In the genomic region with DNA sequence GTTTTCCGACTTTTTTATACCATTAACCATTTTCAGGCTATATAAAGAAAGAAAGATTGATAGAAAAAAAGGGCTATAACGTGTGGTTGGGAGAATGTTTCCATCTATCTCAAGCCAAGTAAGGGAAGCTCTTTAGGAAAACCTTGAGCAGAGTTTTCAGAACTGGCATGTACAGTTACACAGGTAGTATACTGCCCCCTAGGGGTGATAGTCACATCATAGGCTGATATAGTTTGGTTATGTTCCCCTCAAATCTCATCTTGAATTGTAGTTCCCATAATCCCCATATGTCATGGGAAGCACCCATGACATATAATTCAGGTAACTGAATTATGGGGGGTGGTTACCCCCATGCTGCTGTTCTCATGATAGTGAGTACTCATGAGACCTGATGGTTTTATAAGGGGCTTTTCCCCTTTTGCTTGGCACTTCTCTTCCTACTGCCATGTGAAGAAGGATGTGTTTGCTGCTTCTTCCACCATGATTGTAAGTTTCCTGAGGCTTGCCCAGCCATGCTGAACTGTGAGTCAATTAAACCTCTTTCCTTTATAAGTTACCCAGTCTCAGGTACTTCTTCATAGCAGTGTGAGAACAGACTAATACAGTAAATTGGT, we compare ENCODE assay signal across 9 cellular contexts.
DNase-seq lines count a peak whose midpoint lies in the region; ATAC-seq and TF ChIP-seq lines count a peak whose summit lies in the region.
"Had no signal": no experiment of that assay in that cellular context is flagged by ENCODE, and none has a peak within 500 bp of the region (broad histone marks: within the 10 kb centered on the region; RNA-seq: fewer than 3 reads in every experiment).

No MANE protein-coding gene starts in this region.

- H3K4me1 ChIP-seq in liver (ENCODE audit: control insufficient read depth in 4 of 4, insufficient read depth in 4 of 4, low read length in 3 of 4): no peaks in the 10 kb centered on the region

- no peak overlapping the region for H3K27ac ChIP-seq in liver (ENCODE audit: low read depth in 1 of 2, low read length in 2 of 2)
- H3K27ac ChIP-seq: SK-N-MC had no signal

- no peak overlapping the region for H3K4me3 ChIP-seq in AG10803 (ENCODE audit: low read length)
- H3K4me3 ChIP-seq in H7 (ENCODE audit: insufficient read depth, low read depth, low read length): no peak overlapping the region
- no peak overlapping the region for H3K4me3 ChIP-seq in liver (ENCODE audit: low read depth in 1 of 3, low read length in 3 of 3)
- H3K4me3 ChIP-seq: SK-N-MC had no signal

- 11% methylated on average over 2 of the region's 2 CpGs for WGBS in liver

- POLR2A ChIA-PET in activated CD8-positive, alpha-beta T cell treated with anti-CD3 and anti-CD28 coated beads, Interleukin-2, amount 10 ng/mL, durations not matched to agents 7 days and 5 days (lab: Charles Lee): no interaction called here

- no peaks in the 10 kb centered on the region for H3K9me3 ChIP-seq in liver (ENCODE audit: control insufficient read depth in 4 of 4, low read length in 3 of 4)

- CTCF ChIA-PET in activated CD8-positive, alpha-beta T cell treated with anti-CD3 and anti-CD28 coated beads, Interleukin-2, amount 10 ng/mL, durations not matched to agents 7 days and 5 days (lab: Charles Lee): interaction anchor here (0.7 to 3.6 kb wide), 10 partner anchors 9 to 1050 kb away, joined by 3 to 35 read pairs (median 4); no protein-coding TSS in a partner anchor

- H3K27ac Mint-ChIP-seq in activated CD8-positive, alpha-beta T cell treated with anti-CD3 and anti-CD28 coated beads, Interleukin-2, amount 10 ng/mL, durations not matched to agents 7 days and 5 days: no peak overlapping the region

- ATAC-seq in activated CD8-positive, alpha-beta T cell treated with anti-CD3 and anti-CD28 coated beads, Interleukin-2, amount 10 ng/mL, durations not matched to agents 7 days and 5 days: peak; percentile 83

- in situ Hi-C loops in G401 (cut with HindIII; ENCODE audit: low sequenced_read_pairs): loop anchor here (10.0 kb wide), 1 partner anchor 127 kb away; no protein-coding TSS in a partner anchor

- no peaks in the 10 kb centered on the region for H3K9me3 Mint-ChIP-seq in activated CD8-positive, alpha-beta T cell treated with anti-CD3 and anti-CD28 coated beads, Interleukin-2, amount 10 ng/mL, durations not matched to agents 7 days and 5 days (ENCODE audit: insufficient read depth)

- H3K4me1 Mint-ChIP-seq in activated CD8-positive, alpha-beta T cell treated with anti-CD3 and anti-CD28 coated beads, Interleukin-2, amount 10 ng/mL, durations not matched to agents 7 days and 5 days (ENCODE audit: low read depth): no peaks in the 10 kb centered on the region

- H3K9ac ChIP-seq in liver (ENCODE audit: low read depth in 1 of 2, low read length in 2 of 2): no peak overlapping the region

- TF ChIP-seq RAD21 in liver (IDR thresholded peaks at IDR 0.05): peak; percentile 71 to 78

- H3K27me3 ChIP-seq in H7 (ENCODE audit: control insufficient read depth, insufficient read depth, low read length) (no peaks in the 10 kb centered on the region), liver (ENCODE audit: control insufficient read depth in 4 of 4, insufficient read depth in 4 of 4, low read length in 3 of 4) (no peaks in the 10 kb centered on the region)

- TF ChIP-seq CTCF in AG10803 (conservative IDR thresholded peaks at IDR 0.05; ENCODE audit: low read length) (peak; percentile 34), liver (IDR thresholded peaks at IDR 0.05; ENCODE audit: low read depth, low read length, missing input control) (peak; percentile 47)

- H3K4me3 Mint-ChIP-seq in activated CD8-positive, alpha-beta T cell treated with anti-CD3 and anti-CD28 coated beads, Interleukin-2, amount 10 ng/mL, durations not matched to agents 7 days and 5 days: no peak overlapping the region

- no peaks in the 10 kb centered on the region for H3K36me3 Mint-ChIP-seq in activated CD8-positive, alpha-beta T cell treated with anti-CD3 and anti-CD28 coated beads, Interleukin-2, amount 10 ng/mL, durations not matched to agents 7 days and 5 days (ENCODE audit: low read depth)

- H3K36me3 ChIP-seq in H7 (replicated peaks; ENCODE audit: control insufficient read depth, insufficient read depth, low read length): no peaks in the 10 kb centered on the region
- H3K36me3 ChIP-seq in liver (ENCODE audit: control insufficient read depth in 4 of 4, insufficient read depth in 3 of 4, low read depth in 1 of 4, low read length in 3 of 4): no peaks in the 10 kb centered on the region

- DNase-seq in AG10803 (ENCODE audit: low read depth): no peak
- DNase-seq in G401 (ENCODE audit: low spot score): peak; percentile 11
- peak; percentile 52 for DNase-seq in H7
- DNase-seq in LoVo (ENCODE audit: low spot score): peak; percentile 38
- peak; percentile 46 for DNase-seq in activated CD8-positive, alpha-beta T cell treated with anti-CD3 and anti-CD28 coated beads, Interleukin-2, amount 10 ng/mL, durations not matched to agents 7 days and 5 days
- no peak for DNase-seq in kidney glomerular epithelial cell (lab: John Stamatoyannopoulos, UW)
- no peak for DNase-seq in activated effector memory CD4-positive, alpha-beta T cell treated with Interleukin-2 at 50 U/mL for 16 hours

- peaks cover 4% of the 10 kb centered on the region for H3K27me3 Mint-ChIP-seq in activated CD8-positive, alpha-beta T cell treated with anti-CD3 and anti-CD28 coated beads, Interleukin-2, amount 10 ng/mL, durations not matched to agents 7 days and 5 days (ENCODE audit: low read depth)

TF ChIP-seq in liver, 16 proteins besides CTCF, POLR2A, EP300 and RAD21:
- TF ChIP-seq, protein P1, sequence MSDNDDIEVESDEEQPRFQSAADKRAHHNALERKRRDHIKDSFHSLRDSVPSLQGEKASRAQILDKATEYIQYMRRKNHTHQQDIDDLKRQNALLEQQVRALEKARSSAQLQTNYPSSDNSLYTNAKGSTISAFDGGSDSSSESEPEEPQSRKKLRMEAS (IDR thresholded peaks at IDR 0.05): no peak
- TF ChIP-seq ZBTB33 (IDR thresholded peaks at IDR 0.05) (no peak), JUND (IDR thresholded peaks at IDR 0.05) (no peak), HNF4A (conservative IDR thresholded peaks at IDR 0.05) (no peak), GABPA (IDR thresholded peaks at IDR 0.05 in 1 of 2, conservative IDR thresholded peaks at IDR 0.05 in 1 of 2) (no peak), HNF4G (IDR thresholded peaks at IDR 0.05) (no peak), RXRA (IDR thresholded peaks at IDR 0.05) (no peak), EGR1 (IDR thresholded peaks at IDR 0.05; ENCODE audit: low read depth in 2 of 2) (no peak), SP1 (IDR thresholded peaks at IDR 0.05) (no peak), FOXA1 (IDR thresholded peaks at IDR 0.05) (no peak), FOXA2 (IDR thresholded peaks at IDR 0.05) (no peak), NR2F2 (IDR thresholded peaks at IDR 0.05) (no peak), YY1 (IDR thresholded peaks at IDR 0.05) (no peak), TAF1 (conservative IDR thresholded peaks at IDR 0.05) (no peak)
- TF ChIP-seq, protein P2, sequence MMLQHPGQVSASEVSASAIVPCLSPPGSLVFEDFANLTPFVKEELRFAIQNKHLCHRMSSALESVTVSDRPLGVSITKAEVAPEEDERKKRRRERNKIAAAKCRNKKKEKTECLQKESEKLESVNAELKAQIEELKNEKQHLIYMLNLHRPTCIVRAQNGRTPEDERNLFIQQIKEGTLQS (IDR thresholded peaks at IDR 0.05): no peak
- TF ChIP-seq, protein P3, sequence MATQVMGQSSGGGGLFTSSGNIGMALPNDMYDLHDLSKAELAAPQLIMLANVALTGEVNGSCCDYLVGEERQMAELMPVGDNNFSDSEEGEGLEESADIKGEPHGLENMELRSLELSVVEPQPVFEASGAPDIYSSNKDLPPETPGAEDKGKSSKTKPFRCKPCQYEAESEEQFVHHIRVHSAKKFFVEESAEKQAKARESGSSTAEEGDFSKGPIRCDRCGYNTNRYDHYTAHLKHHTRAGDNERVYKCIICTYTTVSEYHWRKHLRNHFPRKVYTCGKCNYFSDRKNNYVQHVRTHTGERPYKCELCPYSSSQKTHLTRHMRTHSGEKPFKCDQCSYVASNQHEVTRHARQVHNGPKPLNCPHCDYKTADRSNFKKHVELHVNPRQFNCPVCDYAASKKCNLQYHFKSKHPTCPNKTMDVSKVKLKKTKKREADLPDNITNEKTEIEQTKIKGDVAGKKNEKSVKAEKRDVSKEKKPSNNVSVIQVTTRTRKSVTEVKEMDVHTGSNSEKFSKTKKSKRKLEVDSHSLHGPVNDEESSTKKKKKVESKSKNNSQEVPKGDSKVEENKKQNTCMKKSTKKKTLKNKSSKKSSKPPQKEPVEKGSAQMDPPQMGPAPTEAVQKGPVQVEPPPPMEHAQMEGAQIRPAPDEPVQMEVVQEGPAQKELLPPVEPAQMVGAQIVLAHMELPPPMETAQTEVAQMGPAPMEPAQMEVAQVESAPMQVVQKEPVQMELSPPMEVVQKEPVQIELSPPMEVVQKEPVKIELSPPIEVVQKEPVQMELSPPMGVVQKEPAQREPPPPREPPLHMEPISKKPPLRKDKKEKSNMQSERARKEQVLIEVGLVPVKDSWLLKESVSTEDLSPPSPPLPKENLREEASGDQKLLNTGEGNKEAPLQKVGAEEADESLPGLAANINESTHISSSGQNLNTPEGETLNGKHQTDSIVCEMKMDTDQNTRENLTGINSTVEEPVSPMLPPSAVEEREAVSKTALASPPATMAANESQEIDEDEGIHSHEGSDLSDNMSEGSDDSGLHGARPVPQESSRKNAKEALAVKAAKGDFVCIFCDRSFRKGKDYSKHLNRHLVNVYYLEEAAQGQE (IDR thresholded peaks at IDR 0.05): no peak

Comparison
In these comparisons a context has a peak if more than half of its experiments do, and no peak if none do; other contexts are left out.
1. DNase-seq: peak in G401 (single experiment), H7 (single experiment), LoVo (single experiment) and activated CD8-positive, alpha-beta T cell treated with anti-CD3 and anti-CD28 coated beads, Interleukin-2, amount 10 ng/mL, durations not matched to agents 7 days and 5 days (single experiment); none in AG10803 (single experiment), kidney glomerular epithelial cell (single experiment) and activated effector memory CD4-positive, alpha-beta T cell treated with Interleukin-2 at 50 U/mL for 16 hours (single experiment).